1 cellular context compared by ENCODE assay signal in genomic region chr4:4869380-4869723, GRCh38.
TF ChIP-seq lines count a peak whose summit lies in the region.

No MANE protein-coding gene starts in this region.

TF ChIP-seq in GM23338, 12 proteins besides CTCF, POLR2A, EP300 and RAD21:
- no peak for TF ChIP-seq ZNF462 (CRISPR knock-in tag; IDR thresholded peaks at IDR 0.05)
- peak; percentile 83 for TF ChIP-seq EZH2 (IDR thresholded peaks at IDR 0.05; ENCODE audit: low read depth, unreplicated experiment)
- peak; percentile 16 for TF ChIP-seq EZH2phosphoT487 (IDR thresholded peaks at IDR 0.05; ENCODE audit: unreplicated experiment)
- no peak for TF ChIP-seq ZNF331 (CRISPR knock-in tag; IDR thresholded peaks at IDR 0.05; ENCODE audit: low read depth)
TF ChIP-seq in GM23338: peak in this region for 2.
